Comparison of ENCODE assay signal across 21 cellular contexts in genomic region chr4:130422255-130422654, GRCh38.
"Had no signal": no experiment of that assay in that cellular context is flagged by ENCODE, and none has a peak within 500 bp of the region (broad histone marks: within the 10 kb centered on the region; RNA-seq: fewer than 3 reads in every experiment).

No MANE protein-coding gene starts in this region.

- H3K36me3 ChIP-seq: esophagus squamous epithelium, left ventricle myocardium inferior, right atrium auricular region, tibial nerve, uterus had no signal

- H3K4me1 ChIP-seq: esophagus squamous epithelium, left ventricle myocardium inferior, right atrium auricular region, tibial nerve, uterus had no signal

- H3K4me3 Mint-ChIP-seq: natural killer cell treated with Interleukin-12 subunit alpha and Interleukin-12 subunit beta and Interleukin-15 and Interleukin-18, amount 100 ng/mL, for 72 hours had no signal

- H3K27me3 Mint-ChIP-seq: natural killer cell treated with Interleukin-12 subunit alpha and Interleukin-12 subunit beta and Interleukin-15 and Interleukin-18, amount 100 ng/mL, for 72 hours had no signal

- H3K9me3 ChIP-seq: esophagus squamous epithelium, tibial nerve, uterus had no signal

- H3K27me3 ChIP-seq: esophagus squamous epithelium, right atrium auricular region, tibial nerve, uterus had no signal

- H3K27ac Mint-ChIP-seq: natural killer cell treated with Interleukin-12 subunit alpha and Interleukin-12 subunit beta and Interleukin-15 and Interleukin-18, amount 100 ng/mL, for 72 hours had no signal

- ATAC-seq: activated CD4-positive, CD25-positive, alpha-beta regulatory T cell treated with anti-CD3 and anti-CD28 coated beads, Interleukin-2, amount 50 U/mL, for 24 hours; natural killer cell treated with Interleukin-12 subunit alpha and Interleukin-12 subunit beta and Interleukin-15 and Interleukin-18, amount 100 ng/mL, for 72 hours had no signal

- FAIRE-seq: endothelial cell of umbilical vein had no signal

- H3K27ac ChIP-seq: esophagus squamous epithelium, left ventricle myocardium inferior, right atrium auricular region, tibial nerve, uterus had no signal

- H3K36me3 Mint-ChIP-seq: natural killer cell treated with Interleukin-12 subunit alpha and Interleukin-12 subunit beta and Interleukin-15 and Interleukin-18, amount 100 ng/mL, for 72 hours had no signal

- DNase-seq: activated CD4-positive, alpha-beta T cell treated with anti-CD3 and anti-CD28 coated beads, Interleukin-2, amount 50 U/mL, for 1 hour; activated naive CD4-positive, alpha-beta T cell treated with Interleukin-2 at 50 U/mL for 16 hours; activated T-cell treated with anti-CD3 and anti-CD28 coated beads for 4 hours; aorta; cortex of kidney; effector CD4-positive, alpha-beta T cell; esophagus squamous epithelium; hypothalamus; left ventricle myocardium inferior; mesenchymal stem cell; nucleus accumbens; stimulated activated CD4-positive, alpha-beta T cell treated with anti-CD3 and anti-CD28 coated beads, Interleukin-15, amount 100 ng/mL, for 24 hours; stimulated activated CD4-positive, alpha-beta T cell treated with anti-CD3 and anti-CD28 coated beads, Interleukin-4, amount 100 ng/mL, for 1 hour; stimulated activated naive CD4-positive, alpha-beta T cell; substantia nigra; uterus had no signal

- H3K4me3 ChIP-seq: esophagus squamous epithelium, left ventricle myocardium inferior, right atrium auricular region, tibial nerve, uterus had no signal
